In the genomic region with DNA sequence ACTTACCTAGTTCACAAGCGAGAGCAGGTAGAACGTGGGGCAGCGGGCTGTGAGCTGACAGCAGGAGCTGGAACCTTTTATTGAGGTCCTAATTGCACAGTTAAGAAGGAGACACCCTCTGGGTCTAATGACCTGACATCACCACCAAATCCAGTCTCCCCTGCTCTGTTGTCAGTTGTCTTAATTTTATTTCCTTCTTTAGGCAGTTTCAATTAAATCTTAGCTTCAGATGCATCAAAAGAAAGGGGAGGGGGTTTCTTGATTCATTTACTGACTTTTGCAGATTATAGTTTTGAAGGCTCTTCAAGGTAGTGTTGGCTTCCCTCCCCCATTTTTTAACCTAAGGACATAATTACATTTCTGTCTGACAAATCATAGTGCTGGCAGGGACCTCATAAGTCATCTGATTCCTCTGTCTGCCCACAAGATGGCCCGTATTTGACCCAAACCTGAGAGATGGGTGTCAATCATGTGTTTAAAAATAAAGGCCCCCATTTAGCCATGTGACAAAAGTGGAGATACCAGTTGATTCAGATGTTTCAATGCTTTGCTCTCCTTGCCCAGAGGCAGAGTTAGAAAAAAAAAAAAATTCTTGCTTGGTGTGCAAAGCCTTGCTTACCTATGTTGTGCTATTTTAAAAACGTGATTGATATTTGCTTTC, we compare ENCODE assay signal across 34 cellular contexts. TPM values are rescaled to one million over a fixed set of nuclear protein-coding genes. Genes with fewer than 3 reads are reported as not detected.
"Had no signal": no experiment of that assay in that cellular context is flagged by ENCODE, and none has a peak within 500 bp of the region (broad histone marks: within the 10 kb centered on the region; RNA-seq: fewer than 3 reads in every experiment).

Gene TCHHL1 (minus strand): TSS at position 51 of the 661 bp plus-strand sequence. CDS start 921 bp downstream, outside the sequence.

- H3K27ac ChIP-seq: dorsolateral prefrontal cortex, esophagus muscularis mucosa, foreskin keratinocyte, gastroesophageal sphincter, heart left ventricle, hepatocyte, left lung, prostate gland, right atrium auricular region, thyroid gland, upper lobe of left lung had no signal

- H3K4me1 ChIP-seq: esophagus muscularis mucosa, foreskin keratinocyte, gastroesophageal sphincter, heart left ventricle, left lung, prostate gland, right atrium auricular region, thyroid gland, upper lobe of left lung had no signal

- H3K79me2 ChIP-seq: hepatocyte had no signal

- H3K9me3 ChIP-seq: prostate gland, thyroid gland had no signal

- ATAC-seq: foreskin keratinocyte; gastroesophageal sphincter; heart left ventricle; left cardiac atrium; left lung; naive thymus-derived CD8-positive, alpha-beta T cell; sciatic nerve; stimulated activated naive CD8-positive, alpha-beta T cell treated with anti-CD3 and anti-CD28 coated beads, Interleukin-15, amount 100 ng/mL, for 72 hours had no signal

- H3K27ac Mint-ChIP-seq: endodermal cell; nephron progenitor cell; stimulated activated naive CD8-positive, alpha-beta T cell treated with anti-CD3 and anti-CD28 coated beads, Interleukin-15, amount 100 ng/mL, for 72 hours had no signal

- H3K27me3 ChIP-seq: hepatocyte, right atrium auricular region, thyroid gland, upper lobe of left lung had no signal

- H3K4me3 Mint-ChIP-seq: endodermal cell; naive thymus-derived CD8-positive, alpha-beta T cell; nephron progenitor cell; stimulated activated naive CD8-positive, alpha-beta T cell treated with anti-CD3 and anti-CD28 coated beads, Interleukin-15, amount 100 ng/mL, for 72 hours had no signal

- H3K4me3 ChIP-seq: dorsolateral prefrontal cortex, esophagus muscularis mucosa, gastroesophageal sphincter, heart left ventricle, hepatocyte, left lung, prostate gland, right atrium auricular region, smooth muscle cell, thyroid gland, upper lobe of left lung had no signal

- H2AFZ ChIP-seq: hepatocyte had no signal

- DNase-seq: dorsolateral prefrontal cortex; effector CD8-positive, alpha-beta T cell; endodermal cell; heart left ventricle; kidney; left cardiac atrium; left lung; mesendoderm; midbrain; naive thymus-derived CD8-positive, alpha-beta T cell; nephron progenitor cell; nucleus accumbens; stimulated activated CD4-positive, alpha-beta T cell treated with anti-CD3 and anti-CD28 coated beads, Interleukin-12 subunit alpha, Interleukin-12 subunit beta, amount 100 ng/mL, for 4 hours; stimulated activated CD4-positive, alpha-beta T cell treated with anti-CD3 and anti-CD28 coated beads, Interleukin-1b, Interleukin-23, amount 100 ng/mL, for 48 hours; stimulated activated CD4-positive, alpha-beta T cell treated with anti-CD3 and anti-CD28 coated beads, Interleukin-4, amount 100 ng/mL, for 1 hour; stimulated activated CD8-positive, alpha-beta memory T cell treated with anti-CD3 and anti-CD28 coated beads, Interleukin-4, amount 100 ng/mL, for 48 hours; stimulated activated naive CD4-positive, alpha-beta T cell; stimulated activated naive CD8-positive, alpha-beta T cell treated with anti-CD3 and anti-CD28 coated beads, Interleukin-15, amount 100 ng/mL, for 72 hours; thyroid gland; upper lobe of left lung had no signal

- H3K4me2 ChIP-seq: hepatocyte, smooth muscle cell had no signal

- H3K4me1 Mint-ChIP-seq: naive thymus-derived CD8-positive, alpha-beta T cell; nephron progenitor cell; stimulated activated naive CD8-positive, alpha-beta T cell treated with anti-CD3 and anti-CD28 coated beads, Interleukin-15, amount 100 ng/mL, for 72 hours had no signal

- H3K36me3 ChIP-seq: esophagus muscularis mucosa, gastroesophageal sphincter, heart left ventricle, left lung, prostate gland, right atrium auricular region, thyroid gland, upper lobe of left lung had no signal

RNA-seq across cellular contexts. Expression of gene TCHHL1, which starts in this region (rescaled TPM):
- total RNA-seq: dorsolateral prefrontal cortex; endodermal cell; epithelial cell of proximal tubule; esophagus muscularis mucosa; fibroblast of lung; foreskin keratinocyte; gastroesophageal sphincter; heart left ventricle; hepatocyte; kidney; left cardiac atrium; left lung; lung microvascular endothelial cell; myocyte; naive thymus-derived CD8-positive, alpha-beta T cell; osteocyte; prostate gland; right atrium auricular region; sciatic nerve; smooth muscle cell; temporal lobe; thyroid gland; upper lobe of left lung had no signal
